ENCODE assay signal across 16 cellular contexts in genomic region chr14:100879782-100880181, GRCh38. TPM values are rescaled to one million over a fixed set of nuclear protein-coding genes. Genes with fewer than 3 reads are reported as not detected.
DNase-seq lines count a peak whose midpoint lies in the region; ATAC-seq and TF ChIP-seq lines count a peak whose summit lies in the region.
"Had no signal": no experiment of that assay in that cellular context is flagged by ENCODE, and none has a peak within 500 bp of the region (broad histone marks: within the 10 kb centered on the region; RNA-seq: fewer than 3 reads in every experiment).

No MANE protein-coding gene starts in this region.

- peaks cover 5% of the 10 kb centered on the region for H3K27me3 ChIP-seq in lower lobe of right lung (ENCODE audit: low read depth)
- H3K27me3 ChIP-seq in aorta (ENCODE audit: control insufficient read depth in 1 of 2, insufficient read depth in 2 of 2, low read length in 1 of 2): no peaks in the 10 kb centered on the region

- H3K27me3 Mint-ChIP-seq in chondrocyte (ENCODE audit: low read depth): peaks cover 12% of the 10 kb centered on the region
- H3K27me3 Mint-ChIP-seq in immature natural killer cell (ENCODE audit: low read depth in 3 of 3): peaks cover 3 to 8% (median 6%) of the 10 kb centered on the region in 3 donors
- H3K27me3 Mint-ChIP-seq: CD4-positive, CD25-positive, alpha-beta regulatory T cell had no signal

- no peak for TF ChIP-seq CTCF in chondrocyte (IDR thresholded peaks at IDR 0.05)
- no peak for TF ChIP-seq CTCF in lower lobe of right lung (IDR thresholded peaks at IDR 0.05)
- no peak for TF ChIP-seq CTCF in omental fat pad (IDR thresholded peaks at IDR 0.05)

- ATAC-seq in left ventricle myocardium superior (no peak), lower lobe of right lung (no peak), aorta (ENCODE audit: low FRiP score) (no peak), omental fat pad (ENCODE audit: low FRiP score) (no peak)
- ATAC-seq: HepG2 had no signal

- H3K4me1 ChIP-seq in lower lobe of right lung: no peaks in the 10 kb centered on the region
- H3K4me1 ChIP-seq in aorta (ENCODE audit: control insufficient read depth in 1 of 2, insufficient read depth in 2 of 2, low read length in 2 of 2): no peaks in the 10 kb centered on the region
- H3K4me1 ChIP-seq: Caco-2, HAP-1 had no signal

- H3K4me1 Mint-ChIP-seq in chondrocyte (ENCODE audit: low read depth): no peaks in the 10 kb centered on the region
- no peaks in the 10 kb centered on the region for H3K4me1 Mint-ChIP-seq in immature natural killer cell
- H3K4me1 Mint-ChIP-seq: CD4-positive, CD25-positive, alpha-beta regulatory T cell; IgD-negative memory B cell had no signal

- H3K36me3 ChIP-seq in lower lobe of right lung: no peaks in the 10 kb centered on the region
- H3K36me3 ChIP-seq in aorta (ENCODE audit: control insufficient read depth in 1 of 2, insufficient read depth in 2 of 2, low read length in 1 of 2): no peaks in the 10 kb centered on the region
- H3K36me3 ChIP-seq: HAP-1 had no signal

- peak; percentile 15 for DNase-seq in left ventricle myocardium superior
- no peak for DNase-seq in cardiac septum (ENCODE audit: low spot score)
- DNase-seq in chondrocyte (ENCODE audit: low spot score): peak; percentile 59
- peak; percentile 42 for DNase-seq in lower lobe of right lung
- peak; percentile 21 to 59 for DNase-seq in aorta
- DNase-seq in omental fat pad (ENCODE audit: low spot score): no peak
- no peak for DNase-seq in immature natural killer cell
- no peak for DNase-seq in NCI-H1417 treated with DMSO at 0.1 percent for 48 hours (lab: John Stamatoyannopoulos, UW)
- DNase-seq: AML-193; C1 segment of cervical spinal cord; Caco-2; CD4-positive, CD25-positive, alpha-beta regulatory T cell had no signal

- H3K4me3 ChIP-seq in lower lobe of right lung (no peak overlapping the region), aorta (ENCODE audit: low read length in 2 of 2) (no peak overlapping the region)
- H3K4me3 ChIP-seq: HAP-1 had no signal

- H3K9me3 ChIP-seq in lower lobe of right lung (no peaks in the 10 kb centered on the region), aorta (ENCODE audit: control insufficient read depth, low read length) (peaks cover 1% of the 10 kb centered on the region)
- H3K9me3 ChIP-seq: Caco-2, HAP-1 had no signal

- H3K9me3 Mint-ChIP-seq in chondrocyte (ENCODE audit: low read depth) (peaks cover 10% of the 10 kb centered on the region), immature natural killer cell (no peaks in the 10 kb centered on the region)

- H3K27ac ChIP-seq in lower lobe of right lung (no peak overlapping the region), aorta (ENCODE audit: low read depth in 1 of 2, low read length in 2 of 2) (no peak overlapping the region)

- H3K36me3 Mint-ChIP-seq in chondrocyte (ENCODE audit: low read depth) (peaks cover 3% of the 10 kb centered on the region), immature natural killer cell (no peaks in the 10 kb centered on the region)
- H3K36me3 Mint-ChIP-seq: CD4-positive, CD25-positive, alpha-beta regulatory T cell had no signal

- intact Hi-C loops in left ventricle myocardium superior (cut with micrococcal nuclease): no loop called here
- intact Hi-C loops in cardiac septum (cut with DNase I): no loop called here
- intact Hi-C loops in lower lobe of right lung (cut with DNase I): no loop called here
- intact Hi-C loops in aorta (cut with DNase I): no loop called here

- H3K27ac Mint-ChIP-seq in chondrocyte (ENCODE audit: unreplicated experiment): no peak overlapping the region
- H3K27ac Mint-ChIP-seq in immature natural killer cell: no peak overlapping the region
- H3K27ac Mint-ChIP-seq: IgD-negative memory B cell had no signal

- H3K4me3 Mint-ChIP-seq in chondrocyte (ENCODE audit: unreplicated experiment): no peak overlapping the region
- H3K4me3 Mint-ChIP-seq in immature natural killer cell: no peak overlapping the region
- H3K4me3 Mint-ChIP-seq: CD4-positive, CD25-positive, alpha-beta regulatory T cell; IgD-negative memory B cell had no signal

- WGBS in aorta, 2 donors: 85 to 89% methylated on average over 8 of the region's 8 CpGs

RNA-seq across cellular contexts. Expression of gene RTL1, which starts 23.7 kb away (rescaled TPM):
- total RNA-seq in left ventricle myocardium superior (not detected), cardiac septum (not detected), chondrocyte (0.02 TPM in 1 of 3 replicates, not detected in the others), lower lobe of right lung (not detected), aorta (not detected), omental fat pad (not detected)
- polyA plus RNA-seq in aorta (not detected), immature natural killer cell (not detected)
- total RNA-seq: Caco-2; CD4-positive, CD25-positive, alpha-beta regulatory T cell; H4; HepG2 had no signal
- polyA plus RNA-seq: CD4-positive, CD25-positive, alpha-beta regulatory T cell; HepG2; IgD-negative memory B cell had no signal

RNA-seq across cellular contexts. Expression of gene MEG3, which starts 53.9 kb away (rescaled TPM):
- 20.6 TPM for total RNA-seq in left ventricle myocardium superior
- total RNA-seq in cardiac septum: 25.4 TPM
- total RNA-seq in chondrocyte: not detected in 3 replicates
- 16.6 TPM for total RNA-seq in lower lobe of right lung
- total RNA-seq in aorta: 100 to 1,000 TPM in 1 of 2 donors, 10 to 100 TPM in 1; 51.2 to 246 TPM
- polyA plus RNA-seq in aorta: 100 to 1,000 TPM in 1 of 2 donors, 10 to 100 TPM in 1; 21.4 to 454 TPM
- 100 to 1,000 TPM in 3 of 4 donors, 10 to 100 TPM in 1; 34.9 to 169 (median 117) TPM for total RNA-seq in omental fat pad
- not detected for polyA plus RNA-seq in immature natural killer cell
- total RNA-seq: Caco-2, H4, HepG2 had no signal
- polyA plus RNA-seq: CD4-positive, CD25-positive, alpha-beta regulatory T cell; IgD-negative memory B cell had no signal

Comparison
In these comparisons a context has a peak if more than half of its experiments do, and no peak if none do; other contexts are left out.
1. DNase-seq: peak in left ventricle myocardium superior (single experiment), chondrocyte (single experiment), lower lobe of right lung (single experiment) and aorta (2 of 2); none in cardiac septum (single experiment), omental fat pad (single experiment), immature natural killer cell (0 of 3) and NCI-H1417 treated with DMSO at 0.1 percent for 48 hours (single experiment).
2. RNA of gene MEG3, which starts 53.9 kb away (total RNA-seq): 51.2 to 246 TPM in aorta, 34.9 to 169 TPM in omental fat pad, 25.4 TPM in cardiac septum (single experiment), 20.6 TPM in left ventricle myocardium superior (single experiment) and 16.6 TPM in lower lobe of right lung (single experiment); not detected in chondrocyte; every median in the first group is over 10 times any median in the second.